In the genomic region with DNA sequence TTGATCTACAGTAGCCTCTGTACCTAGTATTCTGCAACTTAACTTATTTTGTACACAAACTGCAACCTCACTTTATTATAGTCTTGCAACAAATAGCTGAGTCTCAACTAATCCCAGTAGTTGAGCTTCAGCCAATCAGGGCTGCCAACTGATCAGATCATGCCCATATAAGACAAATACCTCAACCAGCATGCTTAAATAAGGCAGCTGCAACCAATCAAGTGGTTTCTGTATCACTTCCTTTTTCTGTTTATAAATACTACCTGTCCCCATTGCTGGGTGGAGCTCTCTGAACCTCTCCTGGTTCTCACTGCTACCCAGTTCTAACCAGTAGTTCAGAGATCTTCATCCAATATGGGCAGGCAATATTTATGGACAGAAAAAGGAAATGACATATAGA, we compare ENCODE assay signal across 16 cellular contexts.
DNase-seq lines count a peak whose midpoint lies in the region; ATAC-seq, FAIRE-seq and TF ChIP-seq lines count a peak whose summit lies in the region.
"Had no signal": no experiment of that assay in that cellular context is flagged by ENCODE, and none has a peak within 500 bp of the region (broad histone marks: within the 10 kb centered on the region; RNA-seq: fewer than 3 reads in every experiment).

No MANE protein-coding gene starts in this region.

- intact Hi-C loops in pancreas (cut with DNase I): no loop called here

- no peaks in the 10 kb centered on the region for H3K9me3 ChIP-seq in OCI-LY1 (ENCODE audit: low read length)
- H3K9me3 ChIP-seq in pancreas: no peaks in the 10 kb centered on the region
- H3K9me3 ChIP-seq: esophagus muscularis mucosa, MG63, SJSA1 had no signal

- H3F3A ChIP-seq in OCI-LY1 (ENCODE audit: insufficient read depth, low read length): no peaks in the 10 kb centered on the region

- H3K79me2 ChIP-seq in OCI-LY1 (ENCODE audit: insufficient read depth, low read length): no peaks in the 10 kb centered on the region

- H3K9ac ChIP-seq in OCI-LY1 (ENCODE audit: low read length): no peak overlapping the region

- H3K27ac ChIP-seq in OCI-LY1 (ENCODE audit: low read depth, low read length, poor library complexity, severe bottlenecking) (peak overlapping the region; percentile 87), pancreas (no peak overlapping the region)
- H3K27ac ChIP-seq: esophagus muscularis mucosa, SJSA1 had no signal

- H2AFZ ChIP-seq in OCI-LY1 (ENCODE audit: low read length): no peak overlapping the region

- no peaks in the 10 kb centered on the region for H3K9me2 ChIP-seq in OCI-LY1 (ENCODE audit: low read depth, low read length)

- TF ChIP-seq CTCF in OCI-LY1 (IDR thresholded peaks at IDR 0.05; ENCODE audit: low read length): no peak
- TF ChIP-seq CTCF in pancreas (IDR thresholded peaks at IDR 0.05): no peak

- FAIRE-seq in pancreas (lab: Jason Lieb, UNC): no peak

- H3K4me1 ChIP-seq in OCI-LY1 (ENCODE audit: insufficient read depth, low read length, severe bottlenecking) (peaks cover 52% of the 10 kb centered on the region), pancreas (no peaks in the 10 kb centered on the region)
- H3K4me1 ChIP-seq: esophagus muscularis mucosa, SJSA1 had no signal

- H3K36me3 ChIP-seq in OCI-LY1 (ENCODE audit: insufficient read depth, low read length) (no peaks in the 10 kb centered on the region), pancreas (no peaks in the 10 kb centered on the region)
- H3K36me3 ChIP-seq: esophagus muscularis mucosa, MG63, SJSA1 had no signal

- H4K20me1 ChIP-seq in OCI-LY1 (ENCODE audit: insufficient read depth, low read length): no peaks in the 10 kb centered on the region

- H3K27me3 ChIP-seq in OCI-LY1 (ENCODE audit: insufficient read depth, low read length): no peaks in the 10 kb centered on the region
- H3K27me3 ChIP-seq in pancreas: no peaks in the 10 kb centered on the region
- H3K27me3 ChIP-seq: esophagus muscularis mucosa, MG63, SJSA1 had no signal

- H3K4me2 ChIP-seq in OCI-LY1 (ENCODE audit: low read length): no peak overlapping the region

- H3K4me3 ChIP-seq in OCI-LY1 (ENCODE audit: low read depth, low read length, poor library complexity, severe bottlenecking) (no peak overlapping the region), pancreas (no peak overlapping the region)
- H3K4me3 ChIP-seq: esophagus muscularis mucosa, MG63, SJSA1 had no signal

- in situ Hi-C loops in ACHN (cut with HindIII; ENCODE audit: low pct_ligation_motif_present, low pct_unique_long_range_greater_than_20kb, low sequenced_read_pairs): no loop called here

- DNase-seq in pancreas (no peak), GM19240 (ENCODE audit: insufficient read length, low spot score) (no peak), ACHN (no peak)
- no peak for DNase-seq in activated CD4-positive, alpha-beta T cell treated with anti-CD3 and anti-CD28 coated beads, Interleukin-2, amount 50 U/mL, for 48 hours
- DNase-seq: activated CD4-positive, alpha-beta T cell treated with anti-CD3 and anti-CD28 coated beads, Interleukin-2, amount 10 ng/mL, durations not matched to agents 24 days and 14 days; activated naive CD4-positive, alpha-beta T cell; caudate nucleus; CD4-positive, CD25-positive, alpha-beta regulatory T cell; MG63; NCI-H226 had no signal

- ATAC-seq in GM18870 (IDR thresholded peaks at IDR 0.05; ENCODE audit: unreplicated experiment) (peak; percentile 89), GM21515 (IDR thresholded peaks at IDR 0.05; ENCODE audit: unreplicated experiment) (peak; percentile 93), HG03045 (IDR thresholded peaks at IDR 0.05; ENCODE audit: unreplicated experiment) (peak; percentile 84), pancreas (no peak)

Comparison
In these comparisons a context has a peak if more than half of its experiments do, and no peak if none do; other contexts are left out.
1. ATAC-seq: peak in GM18870 (single experiment), GM21515 (single experiment) and HG03045 (single experiment); none in pancreas (0 of 4).